Comparison of ENCODE assay signal across 9 cellular contexts in genomic region chr19:34224996-34225658, GRCh38. TPM values are rescaled to one million over a fixed set of nuclear protein-coding genes. Genes with fewer than 3 reads are reported as not detected.
DNase-seq lines count a peak whose midpoint lies in the region; ATAC-seq, FAIRE-seq and TF ChIP-seq lines count a peak whose summit lies in the region.
"Had no signal": no experiment of that assay in that cellular context is flagged by ENCODE, and none has a peak within 500 bp of the region (broad histone marks: within the 10 kb centered on the region; RNA-seq: fewer than 3 reads in every experiment).

No MANE protein-coding gene starts in this region.

- H3K27me3 ChIP-seq in HUES6 (ENCODE audit: control insufficient read depth, insufficient read depth, low read length) (no peaks in the 10 kb centered on the region), astrocyte (ENCODE audit: insufficient read depth, low read length) (no peaks in the 10 kb centered on the region)

- H3K4me1 ChIP-seq in HUES6 (ENCODE audit: control insufficient read depth, insufficient read depth, low read length) (peaks cover 19% of the 10 kb centered on the region), astrocyte (ENCODE audit: insufficient read depth, low read length) (peaks cover 20% of the 10 kb centered on the region)

- H4K20me1 ChIP-seq in astrocyte (ENCODE audit: insufficient read depth, low read length) = peaks cover 73% of the 10 kb centered on the region

- no peaks in the 10 kb centered on the region for H3K9me3 ChIP-seq in HUES6 (ENCODE audit: control insufficient read depth, insufficient read depth, low read depth, low read length)
- no peaks in the 10 kb centered on the region for H3K9me3 ChIP-seq in astrocyte (ENCODE audit: insufficient read depth, low read depth, low read length)

- H3K9ac ChIP-seq in HUES6 (ENCODE audit: low read length) (peak overlapping the region; percentile 32), astrocyte (ENCODE audit: low read length) (no peak overlapping the region)

- H3K4me2 ChIP-seq in astrocyte (ENCODE audit: low read length) = peak overlapping the region; percentile 45

- H3K27ac ChIP-seq in HUES6 (ENCODE audit: low read depth, low read length) (peak overlapping the region; percentile 84), astrocyte (ENCODE audit: low read depth, low read length) (no peak overlapping the region)

- H3K9me3 Mint-ChIP-seq in astrocyte (ENCODE audit: unreplicated experiment) = no peaks in the 10 kb centered on the region

- FAIRE-seq in astrocyte (lab: Jason Lieb, UNC) = no peak

- ATAC-seq in HG02981 (IDR thresholded peaks at IDR 0.05; ENCODE audit: unreplicated experiment) (no peak), HG03045 (IDR thresholded peaks at IDR 0.05; ENCODE audit: unreplicated experiment) (no peak)

- in situ Hi-C loops in Caki2 (cut with HindIII; ENCODE audit: low pct_unique_long_range_greater_than_20kb, low sequenced_read_pairs) = no loop called here

- peak overlapping the region; percentile 22 for H3K27ac Mint-ChIP-seq in astrocyte (ENCODE audit: unreplicated experiment)

- H3K4me3 ChIP-seq in HUES6 (ENCODE audit: low read depth, low read length) (no peak overlapping the region), astrocyte (ENCODE audit: insufficient read depth, low read depth, low read length) (no peak overlapping the region)

- peaks cover 98% of the 10 kb centered on the region for H3K36me3 ChIP-seq in HUES6 (ENCODE audit: control insufficient read depth, insufficient read depth, low read length)
- H3K36me3 ChIP-seq in astrocyte (ENCODE audit: insufficient read depth, low read length) = peaks cover 59% of the 10 kb centered on the region

- peak; percentile 35 for DNase-seq in Caki2 (ENCODE audit: low read depth)
- DNase-seq in astrocyte (ENCODE audit: low read depth) = peak; percentile 61
- peak; percentile 19 for DNase-seq in kidney tubule cell (ENCODE audit: low spot score)
- no peak for DNase-seq in NCI-H1417 treated with DMSO at 0.1 percent for 48 hours (lab: John Stamatoyannopoulos, UW)
- no peak for DNase-seq in Ammon's horn (ENCODE audit: low spot score)
- DNase-seq: NCI-H69 had no signal

- H3K4me3 Mint-ChIP-seq in astrocyte (ENCODE audit: unreplicated experiment) = no peak overlapping the region

- H3K27me3 Mint-ChIP-seq in astrocyte (ENCODE audit: low read depth, unreplicated experiment) = no peaks in the 10 kb centered on the region

- TF ChIP-seq CTCF in astrocyte (IDR thresholded peaks at IDR 0.05; ENCODE audit: insufficient read depth, low read depth, low read length) = no peak

- H3K36me3 Mint-ChIP-seq in astrocyte (ENCODE audit: low read depth, unreplicated experiment) = peaks cover 20% of the 10 kb centered on the region

- peaks cover 12% of the 10 kb centered on the region for H3K4me1 Mint-ChIP-seq in astrocyte (ENCODE audit: low read depth, unreplicated experiment)

- H3K79me2 ChIP-seq in astrocyte (ENCODE audit: insufficient read depth, low read length) = peaks cover 24% of the 10 kb centered on the region

- H2AFZ ChIP-seq in astrocyte (ENCODE audit: low read depth, low read length) = no peak overlapping the region

RNA-seq across cellular contexts. Expression of gene GARRE1, which starts 29.2 kb away (rescaled TPM):
- 4.8 and 7.4 TPM in 2 replicates for total RNA-seq in Caki2 (2014; rRNA removed; shearing (Covaris generic); ENCODE audit: low replicate concordance)
- 20.1 and 23.8 TPM in 2 replicates for total RNA-seq in astrocyte

RNA-seq across cellular contexts. Expression of gene LSM14A, which starts 52.8 kb away (rescaled TPM):
- total RNA-seq in Caki2 (2014; rRNA removed; shearing (Covaris generic); ENCODE audit: low replicate concordance) = 64.3 and 127 TPM in 2 replicates
- 84.5 and 88.4 TPM in 2 replicates for total RNA-seq in astrocyte

Comparison
In these comparisons a context has a peak if more than half of its experiments do, and no peak if none do; other contexts are left out.
1. DNase-seq: peak in Caki2 (single experiment), astrocyte (single experiment) and kidney tubule cell (single experiment); none in NCI-H1417 treated with DMSO at 0.1 percent for 48 hours (single experiment) and Ammon's horn (single experiment).